10 cellular contexts compared by ENCODE assay signal in the genomic region with DNA sequence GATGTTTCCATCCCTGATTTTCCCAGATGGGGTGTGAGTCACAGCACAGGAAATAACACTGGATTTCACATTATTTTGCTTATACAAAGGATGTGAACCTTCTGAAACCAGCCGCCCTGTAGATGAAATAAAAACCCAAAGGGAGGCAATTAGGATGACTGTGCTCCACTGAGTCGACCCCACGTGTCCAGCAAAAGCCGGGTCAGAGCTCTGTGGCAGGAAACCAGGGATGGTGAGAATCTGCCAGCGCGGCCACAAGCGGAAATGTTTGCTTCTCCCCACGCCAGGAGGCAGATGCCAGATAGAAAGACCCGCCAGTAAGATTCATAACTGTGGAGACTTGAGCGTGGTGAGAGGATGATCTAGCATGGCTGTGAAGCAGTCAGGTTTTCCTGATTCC.
DNase-seq lines count a peak whose midpoint lies in the region; ATAC-seq and TF ChIP-seq lines count a peak whose summit lies in the region.
"Had no signal": no experiment of that assay in that cellular context is flagged by ENCODE, and none has a peak within 500 bp of the region (broad histone marks: within the 10 kb centered on the region; RNA-seq: fewer than 3 reads in every experiment).

No MANE protein-coding gene starts in this region.

- in situ Hi-C loops in brain microvascular endothelial cell (cut with HindIII; ENCODE audit: low pct_ligation_motif_present, low sequenced_read_pairs): no loop called here

- 48 to 50% methylated on average over 10 of the region's 10 CpGs for WGBS in lung, 2 donors

- DNase-seq in AG20443 (ENCODE audit: low spot score) (peak; percentile 31), KG1 (lab: John Stamatoyannopoulos, UW) (peak; percentile 45), brain microvascular endothelial cell (peak; percentile 99), lung (ENCODE audit: low spot score) (peak; percentile 35), NCI-H2081 treated with DMSO at 0.1 percent for 48 hours (lab: John Stamatoyannopoulos, UW) (no peak), substantia nigra (lab: John Stamatoyannopoulos, UW) (no peak)
- DNase-seq in activated CD8-positive, alpha-beta memory T cell treated with anti-CD3 and anti-CD28 coated beads, Interleukin-2, amount 50 U/mL, for 4 hours: no peak
- DNase-seq: DMS79 had no signal

- H3K27me3 ChIP-seq in brain microvascular endothelial cell (replicated peaks) (no peaks in the 10 kb centered on the region), lung (ENCODE audit: control insufficient read depth, insufficient read depth) (no peaks in the 10 kb centered on the region)

- H3K36me3 ChIP-seq in brain microvascular endothelial cell (replicated peaks): no peaks in the 10 kb centered on the region
- no peaks in the 10 kb centered on the region for H3K36me3 ChIP-seq in lung (ENCODE audit: control insufficient read depth in 2 of 2, insufficient read depth in 2 of 2, low read length in 2 of 2)

- peak overlapping the region; percentile 91 for H3K27ac ChIP-seq in brain microvascular endothelial cell
- H3K27ac ChIP-seq in lung (ENCODE audit: low read depth in 1 of 2, low read length in 1 of 2): peak overlapping the region in 1 of 2 donors; percentile 9
- no peak overlapping the region for H3K27ac ChIP-seq in substantia nigra (ENCODE audit: low read depth, low read length, poor library complexity, severe bottlenecking)

- H3K9me3 ChIP-seq in lung (ENCODE audit: control insufficient read depth in 2 of 2, insufficient read depth in 1 of 2, low read length in 1 of 2): peaks cover 0 to 2% of the 10 kb centered on the region in 2 donors

- H3K4me1 ChIP-seq in lung (ENCODE audit: control insufficient read depth in 2 of 2, insufficient read depth in 2 of 2, low read length in 2 of 2): peaks cover 0 to 2% of the 10 kb centered on the region in 2 donors

- peak; percentile 54 for ATAC-seq in lung (ENCODE audit: insufficient read depth, low FRiP score)
- ATAC-seq in GM18909 (IDR thresholded peaks at IDR 0.05; ENCODE audit: poor library complexity, unreplicated experiment): no peak
- ATAC-seq: HCT116 had no signal

- TF ChIP-seq CTCF in brain microvascular endothelial cell (IDR thresholded peaks at IDR 0.05; ENCODE audit: low read depth, low read length, missing control alignments) (peak; percentile 16), lung (IDR thresholded peaks at IDR 0.05; ENCODE audit: control extremely low read depth, extremely low read depth) (no peak)

- H3K4me3 ChIP-seq in brain microvascular endothelial cell (ENCODE audit: low read depth, low read length): no peak overlapping the region
- H3K4me3 ChIP-seq in lung: no peak overlapping the region

Comparison
In these comparisons a context has a peak if more than half of its experiments do, and no peak if none do; other contexts are left out.
1. DNase-seq: peak in AG20443 (single experiment), KG1 (single experiment), brain microvascular endothelial cell (single experiment) and lung (single experiment); none in activated CD8-positive, alpha-beta memory T cell treated with anti-CD3 and anti-CD28 coated beads, Interleukin-2, amount 50 U/mL, for 4 hours (single experiment), NCI-H2081 treated with DMSO at 0.1 percent for 48 hours (single experiment) and substantia nigra (0 of 49).